ENCODE assay signal across 29 cellular contexts in the genomic region with DNA sequence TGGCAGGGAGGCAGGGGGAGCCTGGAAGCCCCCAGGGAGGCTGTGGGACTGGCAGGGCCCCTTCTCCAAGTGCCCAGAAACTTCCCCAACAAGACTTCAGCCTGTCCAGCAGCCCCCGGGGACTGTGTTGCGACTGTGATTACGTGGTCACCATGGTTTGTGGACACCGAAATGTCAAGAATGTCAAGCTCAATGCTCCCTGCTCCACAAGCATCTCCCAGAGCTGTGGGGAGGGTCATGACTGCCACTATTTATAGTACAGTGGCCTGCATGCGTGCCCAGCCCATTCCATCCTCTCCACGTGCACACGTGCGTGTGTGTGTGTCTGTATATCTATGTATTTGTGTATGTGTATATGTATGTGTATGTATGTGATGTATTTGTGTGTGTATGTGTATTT.
A peak's percentile ranks its signal among the peaks of the same experiment; 100 is the strongest.
DNase-seq lines count a peak whose midpoint lies in the region; ATAC-seq and TF ChIP-seq lines count a peak whose summit lies in the region.
"Had no signal": no experiment of that assay in that cellular context is flagged by ENCODE, and none has a peak within 500 bp of the region (broad histone marks: within the 10 kb centered on the region; RNA-seq: fewer than 3 reads in every experiment).

No MANE protein-coding gene starts in this region.

- no peaks in the 10 kb centered on the region for H3K27me3 ChIP-seq in left ventricle myocardium inferior (ENCODE audit: low read depth)
- H3K27me3 ChIP-seq in mesenchymal stem cell (ENCODE audit: control insufficient read depth in 1 of 2, insufficient read depth in 1 of 2, low read length in 2 of 2) = no peaks in the 10 kb centered on the region
- H3K27me3 ChIP-seq in endodermal cell (ENCODE audit: control insufficient read depth, insufficient read depth, low read length, poor library complexity, severe bottlenecking) = no peaks in the 10 kb centered on the region
- H3K27me3 ChIP-seq: adrenal gland, brain microvascular endothelial cell, MG63, sigmoid colon, stomach had no signal

- H3K4me2 ChIP-seq in mesenchymal stem cell (ENCODE audit: low read length, poor library complexity, severe bottlenecking) = no peak overlapping the region
- H3K4me2 ChIP-seq: PC-9 had no signal

- H2BK15ac ChIP-seq in mesenchymal stem cell (ENCODE audit: low read depth, poor library complexity, severe bottlenecking) = peak overlapping the region; percentile 77

- H3K4me1 ChIP-seq in left ventricle myocardium inferior = peaks cover 27% of the 10 kb centered on the region
- peaks cover 36% of the 10 kb centered on the region for H3K4me1 ChIP-seq in mesenchymal stem cell (ENCODE audit: control insufficient read depth, insufficient read depth, low read depth, low read length)
- H3K4me1 ChIP-seq in endodermal cell (ENCODE audit: control insufficient read depth, insufficient read depth, low read length) = no peaks in the 10 kb centered on the region
- H3K4me1 ChIP-seq: adrenal gland had no signal

- H3K27ac Mint-ChIP-seq in brain = peak overlapping the region in 4 of 5 experiments; percentile 16 to 87 (median 32)
- no peak overlapping the region for H3K27ac Mint-ChIP-seq in endodermal cell
- no peak overlapping the region for H3K27ac Mint-ChIP-seq in HFFc6
- H3K27ac Mint-ChIP-seq: CD8-positive, alpha-beta T cell had no signal

- TF ChIP-seq CTCF in left ventricle myocardium inferior (IDR thresholded peaks at IDR 0.05; ENCODE audit: borderline replicate concordance) = no peak
- no peak for TF ChIP-seq CTCF in brain (conservative IDR thresholded peaks at IDR 0.05)
- TF ChIP-seq CTCF in endodermal cell (conservative IDR thresholded peaks at IDR 0.05) = no peak
- no peak for TF ChIP-seq CTCF in HFFc6 (IDR thresholded peaks at IDR 0.05)

- H3K23ac ChIP-seq in mesenchymal stem cell (ENCODE audit: low read length in 2 of 2) = no peak overlapping the region

- H2AK5ac ChIP-seq in mesenchymal stem cell (ENCODE audit: low read length, severe bottlenecking) = no peak overlapping the region

- H3K4me1 Mint-ChIP-seq in brain (peaks cover 34% of the 10 kb centered on the region), endodermal cell (peaks cover 4% of the 10 kb centered on the region), HFFc6 (ENCODE audit: low read depth) (peaks cover 44% of the 10 kb centered on the region)

- peak overlapping the region; percentile 32 for H4K8ac ChIP-seq in mesenchymal stem cell (ENCODE audit: low read length)

- H3K27ac ChIP-seq in left ventricle myocardium inferior (replicated peaks) (no peak overlapping the region), mesenchymal stem cell (ENCODE audit: low read length, poor library complexity, severe bottlenecking) (no peak overlapping the region), endodermal cell (ENCODE audit: low read depth, low read length) (no peak overlapping the region)
- H3K27ac ChIP-seq: adrenal gland, brain microvascular endothelial cell, epithelial cell of prostate, PC-9, sigmoid colon, stomach had no signal

- H3K79me1 ChIP-seq in mesenchymal stem cell (replicated peaks; ENCODE audit: low read length, poor library complexity, severe bottlenecking) = no peaks in the 10 kb centered on the region

- H3K4me3 ChIP-seq in left ventricle myocardium inferior (no peak overlapping the region), mesenchymal stem cell (ENCODE audit: insufficient read depth in 1 of 2, low read depth in 1 of 2, low read length in 2 of 2) (no peak overlapping the region), endodermal cell (ENCODE audit: low read length) (no peak overlapping the region)
- H3K4me3 ChIP-seq: adrenal gland, GM12878, MG63, PC-9, sigmoid colon, stomach had no signal

- intact Hi-C loops in Right ventricle myocardium superior (cut with DNase I) = no loop called here
- intact Hi-C loops in left ventricle myocardium inferior (cut with micrococcal nuclease) = no loop called here

- H4K91ac ChIP-seq in mesenchymal stem cell (ENCODE audit: low read length) = peak overlapping the region; percentile 46

- ATAC-seq in Right ventricle myocardium superior (ENCODE audit: poor library complexity) (peak; percentile 44), GM21360 (IDR thresholded peaks at IDR 0.05; ENCODE audit: unreplicated experiment) (no peak)
- ATAC-seq: activated CD4-positive, CD25-positive, alpha-beta regulatory T cell treated with anti-CD3 and anti-CD28 coated beads, Interleukin-2, amount 50 U/mL, for 24 hours; CD8-positive, alpha-beta T cell; GM12878 had no signal

- H3K27me3 Mint-ChIP-seq in brain (peaks cover 13% of the 10 kb centered on the region), endodermal cell (ENCODE audit: insufficient read depth) (peaks cover 19% of the 10 kb centered on the region), HFFc6 (ENCODE audit: insufficient read depth) (peaks cover 4% of the 10 kb centered on the region)

- DNase-seq in Right ventricle myocardium superior (no peak), left ventricle myocardium inferior (no peak), mesenchymal stem cell (no peak), renal cortical epithelial cell (ENCODE audit: low read depth) (peak; percentile 48), endodermal cell (no peak), HFFc6 (no peak)
- DNase-seq: activated CD4-positive, alpha-beta T cell treated with anti-CD3 and anti-CD28 coated beads, Interleukin-2, amount 50 U/mL, for 48 hours; activated naive CD4-positive, alpha-beta T cell; activated T-cell treated with anti-CD3 and anti-CD28 coated beads, Interleukin-2, amount 50 U/mL, for 48 hours; adrenal gland; AML-193; brain microvascular endothelial cell; CD8-positive, alpha-beta T cell; DMS 273 treated with DMSO at 0.1 percent for 48 hours; KG1; kidney; MG63; NCI-H2029 treated with DMSO at 0.1 percent for 48 hours; NCI-H526 treated with DMSO at 0.1 percent for 48 hours; NK-92 treated with Interleukin-12 subunit alpha and Interleukin-12 subunit beta, amount 100 ng/mL, for 24 hours; PC-9; sigmoid colon; stimulated activated CD4-positive, alpha-beta T cell treated with anti-CD3 and anti-CD28 coated beads, Interleukin-4, amount 100 ng/mL, for 1 hour; stomach had no signal

- H2BK5ac ChIP-seq in mesenchymal stem cell (ENCODE audit: low read depth, low read length, poor library complexity, severe bottlenecking) = no peak overlapping the region

- H2BK12ac ChIP-seq in mesenchymal stem cell (ENCODE audit: low read length in 2 of 2) = peak overlapping the region; percentile 34 to 94

- WGBS in mesenchymal stem cell = 90% methylated on average over 8 of the region's 8 CpGs
- 78 to 90% methylated on average over 7 to 8 of the region's 8 CpGs for WGBS in endodermal cell (ENCODE audit: insufficient coverage in 1 of 2, insufficient read length in 1 of 2), 2 experiments

- peak overlapping the region; percentile 74 for H2BK120ac ChIP-seq in mesenchymal stem cell (ENCODE audit: low read depth, low read length)

- H3K14ac ChIP-seq in mesenchymal stem cell (ENCODE audit: low read length in 2 of 2) = no peak overlapping the region

- H3K36me3 Mint-ChIP-seq in brain = no peaks in the 10 kb centered on the region
- no peaks in the 10 kb centered on the region for H3K36me3 Mint-ChIP-seq in endodermal cell (ENCODE audit: low read depth)
- H3K36me3 Mint-ChIP-seq in HFFc6 (ENCODE audit: low read depth) = no peaks in the 10 kb centered on the region
- H3K36me3 Mint-ChIP-seq: CD8-positive, alpha-beta T cell had no signal

- H3K4me3 Mint-ChIP-seq in brain (peak overlapping the region in 1 of 5 experiments; percentile 16), endodermal cell (no peak overlapping the region), HFFc6 (no peak overlapping the region)
- H3K4me3 Mint-ChIP-seq: CD8-positive, alpha-beta T cell had no signal

- H3K9me3 ChIP-seq in left ventricle myocardium inferior (replicated peaks) (no peaks in the 10 kb centered on the region), mesenchymal stem cell (ENCODE audit: control insufficient read depth, low read length) (no peaks in the 10 kb centered on the region), endodermal cell (ENCODE audit: control insufficient read depth, low read length) (no peaks in the 10 kb centered on the region)
- H3K9me3 ChIP-seq: adrenal gland, MG63, sigmoid colon, stomach had no signal

- no peak overlapping the region for H3K9ac ChIP-seq in mesenchymal stem cell (ENCODE audit: low read length)
- no peak overlapping the region for H3K9ac ChIP-seq in endodermal cell (ENCODE audit: extremely low read depth, low read length, poor library complexity, severe bottlenecking)

- peak overlapping the region in 1 of 2 experiments; percentile 59 for H3K4ac ChIP-seq in mesenchymal stem cell (ENCODE audit: low read depth in 1 of 2, low read length in 2 of 2)

- no peaks in the 10 kb centered on the region for H3K36me3 ChIP-seq in left ventricle myocardium inferior
- H3K36me3 ChIP-seq in mesenchymal stem cell (ENCODE audit: control insufficient read depth in 1 of 2, insufficient read depth in 2 of 2, low read depth in 1 of 2, low read length in 2 of 2) = no peaks in the 10 kb centered on the region
- H3K36me3 ChIP-seq in endodermal cell (ENCODE audit: control insufficient read depth, insufficient read depth, low read length) = no peaks in the 10 kb centered on the region
- H3K36me3 ChIP-seq: adrenal gland, brain microvascular endothelial cell, MG63, sigmoid colon, stomach had no signal

- peak overlapping the region in 1 of 2 experiments; percentile 47 for H3K18ac ChIP-seq in mesenchymal stem cell (ENCODE audit: low read depth in 1 of 2, low read length in 2 of 2)

- H3K9me3 Mint-ChIP-seq in brain (peaks cover 0 to 4% (median 0%) of the 10 kb centered on the region in 5 experiments), endodermal cell (no peaks in the 10 kb centered on the region), HFFc6 (no peaks in the 10 kb centered on the region)
- H3K9me3 Mint-ChIP-seq: CD8-positive, alpha-beta T cell had no signal

- H2AFZ ChIP-seq in mesenchymal stem cell (ENCODE audit: low read depth, low read length) = no peak overlapping the region
- H2AFZ ChIP-seq: PC-9 had no signal

Comparison
In these comparisons a context has a peak if more than half of its experiments do, and no peak if none do; other contexts are left out.
1. H3K27ac Mint-ChIP-seq: peak in brain (4 of 5); none in endodermal cell (single experiment) and HFFc6 (single experiment).